Comparison of ENCODE assay signal across 1 cellular context in the genomic region with DNA sequence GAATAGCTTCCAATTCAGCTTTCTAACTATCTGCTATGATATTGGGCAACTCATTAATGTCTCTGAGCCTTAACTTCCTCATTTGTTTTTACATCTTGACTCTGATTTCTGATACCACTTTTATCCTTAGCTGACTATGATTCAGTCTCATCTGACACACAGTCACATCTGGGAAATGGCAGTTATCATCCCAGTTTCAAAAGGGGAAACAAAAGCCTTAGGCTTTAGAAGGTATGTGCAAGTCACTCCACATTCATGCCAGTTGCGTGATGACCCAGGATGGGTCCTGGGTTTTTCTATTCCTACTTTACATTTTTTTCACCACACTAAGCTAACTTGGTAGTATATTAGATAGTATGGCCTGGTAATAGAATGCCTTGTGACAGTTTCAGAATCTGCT.
TF ChIP-seq lines count a peak whose summit lies in the region.

No MANE protein-coding gene starts in this region.

TF ChIP-seq in SK-N-SH treated with all-trans-retinoic acid at 6 μM for 48 hours, 23 proteins besides CTCF, POLR2A, EP300 and RAD21 (continued from another document):
- TF ChIP-seq, protein P1, sequence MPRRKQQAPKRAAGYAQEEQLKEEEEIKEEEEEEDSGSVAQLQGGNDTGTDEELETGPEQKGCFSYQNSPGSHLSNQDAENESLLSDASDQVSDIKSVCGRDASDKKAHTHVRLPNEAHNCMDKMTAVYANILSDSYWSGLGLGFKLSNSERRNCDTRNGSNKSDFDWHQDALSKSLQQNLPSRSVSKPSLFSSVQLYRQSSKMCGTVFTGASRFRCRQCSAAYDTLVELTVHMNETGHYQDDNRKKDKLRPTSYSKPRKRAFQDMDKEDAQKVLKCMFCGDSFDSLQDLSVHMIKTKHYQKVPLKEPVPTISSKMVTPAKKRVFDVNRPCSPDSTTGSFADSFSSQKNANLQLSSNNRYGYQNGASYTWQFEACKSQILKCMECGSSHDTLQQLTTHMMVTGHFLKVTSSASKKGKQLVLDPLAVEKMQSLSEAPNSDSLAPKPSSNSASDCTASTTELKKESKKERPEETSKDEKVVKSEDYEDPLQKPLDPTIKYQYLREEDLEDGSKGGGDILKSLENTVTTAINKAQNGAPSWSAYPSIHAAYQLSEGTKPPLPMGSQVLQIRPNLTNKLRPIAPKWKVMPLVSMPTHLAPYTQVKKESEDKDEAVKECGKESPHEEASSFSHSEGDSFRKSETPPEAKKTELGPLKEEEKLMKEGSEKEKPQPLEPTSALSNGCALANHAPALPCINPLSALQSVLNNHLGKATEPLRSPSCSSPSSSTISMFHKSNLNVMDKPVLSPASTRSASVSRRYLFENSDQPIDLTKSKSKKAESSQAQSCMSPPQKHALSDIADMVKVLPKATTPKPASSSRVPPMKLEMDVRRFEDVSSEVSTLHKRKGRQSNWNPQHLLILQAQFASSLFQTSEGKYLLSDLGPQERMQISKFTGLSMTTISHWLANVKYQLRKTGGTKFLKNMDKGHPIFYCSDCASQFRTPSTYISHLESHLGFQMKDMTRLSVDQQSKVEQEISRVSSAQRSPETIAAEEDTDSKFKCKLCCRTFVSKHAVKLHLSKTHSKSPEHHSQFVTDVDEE (CRISPR knock-in tag; IDR thresholded peaks at IDR 0.05): no peak
- TF ChIP-seq, protein P2, sequence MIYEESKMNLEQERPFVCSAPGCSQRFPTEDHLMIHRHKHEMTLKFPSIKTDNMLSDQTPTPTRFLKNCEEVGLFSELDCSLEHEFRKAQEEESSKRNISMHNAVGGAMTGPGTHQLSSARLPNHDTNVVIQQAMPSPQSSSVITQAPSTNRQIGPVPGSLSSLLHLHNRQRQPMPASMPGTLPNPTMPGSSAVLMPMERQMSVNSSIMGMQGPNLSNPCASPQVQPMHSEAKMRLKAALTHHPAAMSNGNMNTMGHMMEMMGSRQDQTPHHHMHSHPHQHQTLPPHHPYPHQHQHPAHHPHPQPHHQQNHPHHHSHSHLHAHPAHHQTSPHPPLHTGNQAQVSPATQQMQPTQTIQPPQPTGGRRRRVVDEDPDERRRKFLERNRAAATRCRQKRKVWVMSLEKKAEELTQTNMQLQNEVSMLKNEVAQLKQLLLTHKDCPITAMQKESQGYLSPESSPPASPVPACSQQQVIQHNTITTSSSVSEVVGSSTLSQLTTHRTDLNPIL (CRISPR knock-in tag; IDR thresholded peaks at IDR 0.05; ENCODE audit: low read depth): no peak
- TF ChIP-seq ESRRG (CRISPR knock-in tag; IDR thresholded peaks at IDR 0.05): no peak
- no peak for TF ChIP-seq OSR1 (CRISPR knock-in tag; IDR thresholded peaks at IDR 0.05)
- TF ChIP-seq TOX (CRISPR knock-in tag; IDR thresholded peaks at IDR 0.05; ENCODE audit: borderline replicate concordance): no peak
- TF ChIP-seq PPARA (CRISPR knock-in tag; IDR thresholded peaks at IDR 0.05; ENCODE audit: borderline replicate concordance): no peak
- TF ChIP-seq ZNF70 (CRISPR knock-in tag; IDR thresholded peaks at IDR 0.05): no peak
- TF ChIP-seq, protein P3, sequence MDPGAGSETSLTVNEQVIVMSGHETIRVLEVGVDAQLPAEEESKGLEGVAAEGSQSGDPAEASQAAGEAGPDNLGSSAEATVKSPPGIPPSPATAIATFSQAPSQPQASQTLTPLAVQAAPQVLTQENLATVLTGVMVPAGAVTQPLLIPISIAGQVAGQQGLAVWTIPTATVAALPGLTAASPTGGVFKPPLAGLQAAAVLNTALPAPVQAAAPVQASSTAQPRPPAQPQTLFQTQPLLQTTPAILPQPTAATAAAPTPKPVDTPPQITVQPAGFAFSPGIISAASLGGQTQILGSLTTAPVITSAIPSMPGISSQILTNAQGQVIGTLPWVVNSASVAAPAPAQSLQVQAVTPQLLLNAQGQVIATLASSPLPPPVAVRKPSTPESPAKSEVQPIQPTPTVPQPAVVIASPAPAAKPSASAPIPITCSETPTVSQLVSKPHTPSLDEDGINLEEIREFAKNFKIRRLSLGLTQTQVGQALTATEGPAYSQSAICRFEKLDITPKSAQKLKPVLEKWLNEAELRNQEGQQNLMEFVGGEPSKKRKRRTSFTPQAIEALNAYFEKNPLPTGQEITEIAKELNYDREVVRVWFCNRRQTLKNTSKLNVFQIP (CRISPR knock-in tag; IDR thresholded peaks at IDR 0.05; ENCODE audit: borderline replicate concordance, low read depth): no peak
- TF ChIP-seq CSDC2 (CRISPR knock-in tag; IDR thresholded peaks at IDR 0.05): no peak
- no peak for TF ChIP-seq GLIS3 (CRISPR knock-in tag; IDR thresholded peaks at IDR 0.05)
- no peak for TF ChIP-seq ZNF8 (CRISPR knock-in tag; IDR thresholded peaks at IDR 0.05)
- TF ChIP-seq BACH2 (CRISPR knock-in tag; IDR thresholded peaks at IDR 0.05; ENCODE audit: borderline replicate concordance): no peak
- no peak for TF ChIP-seq ZNF565 (CRISPR knock-in tag; conservative IDR thresholded peaks at IDR 0.05; ENCODE audit: low read depth)
- no peak for TF ChIP-seq ISL1 (CRISPR knock-in tag; IDR thresholded peaks at IDR 0.05)
- TF ChIP-seq, protein P4, sequence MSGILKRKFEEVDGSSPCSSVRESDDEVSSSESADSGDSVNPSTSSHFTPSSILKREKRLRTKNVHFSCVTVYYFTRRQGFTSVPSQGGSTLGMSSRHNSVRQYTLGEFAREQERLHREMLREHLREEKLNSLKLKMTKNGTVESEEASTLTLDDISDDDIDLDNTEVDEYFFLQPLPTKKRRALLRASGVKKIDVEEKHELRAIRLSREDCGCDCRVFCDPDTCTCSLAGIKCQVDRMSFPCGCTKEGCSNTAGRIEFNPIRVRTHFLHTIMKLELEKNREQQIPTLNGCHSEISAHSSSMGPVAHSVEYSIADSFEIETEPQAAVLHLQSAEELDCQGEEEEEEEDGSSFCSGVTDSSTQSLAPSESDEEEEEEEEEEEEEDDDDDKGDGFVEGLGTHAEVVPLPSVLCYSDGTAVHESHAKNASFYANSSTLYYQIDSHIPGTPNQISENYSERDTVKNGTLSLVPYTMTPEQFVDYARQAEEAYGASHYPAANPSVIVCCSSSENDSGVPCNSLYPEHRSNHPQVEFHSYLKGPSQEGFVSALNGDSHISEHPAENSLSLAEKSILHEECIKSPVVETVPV (CRISPR knock-in tag; IDR thresholded peaks at IDR 0.05): no peak
